26 cellular contexts compared by ENCODE assay signal in genomic region chr3:159881208-159881607, GRCh38. TPM values are rescaled to one million over a fixed set of nuclear protein-coding genes. Genes with fewer than 3 reads are reported as not detected.
DNase-seq lines count a peak whose midpoint lies in the region; ATAC-seq, FAIRE-seq and TF ChIP-seq lines count a peak whose summit lies in the region.
"Had no signal": no experiment of that assay in that cellular context is flagged by ENCODE, and none has a peak within 500 bp of the region (broad histone marks: within the 10 kb centered on the region; RNA-seq: fewer than 3 reads in every experiment).

No MANE protein-coding gene starts in this region.

- no peak for ATAC-seq in HepG2
- no peak for ATAC-seq in right lobe of liver
- peak; percentile 8 to 30 (median 15) for ATAC-seq in psoas muscle
- ATAC-seq: activated CD4-positive, CD25-positive, alpha-beta regulatory T cell treated with anti-CD3 and anti-CD28 coated beads, Interleukin-2, amount 50 U/mL, for 24 hours; stimulated activated naive CD8-positive, alpha-beta T cell treated with anti-CD3 and anti-CD28 coated beads, Interleukin-15, amount 100 ng/mL, for 72 hours had no signal

- no peak for TF ChIP-seq RAD21 in HepG2 (CRISPR knock-in tag; IDR thresholded peaks at IDR 0.05)

- H3K27me3 Mint-ChIP-seq in progenitor cell of endocrine pancreas = no peaks in the 10 kb centered on the region
- H3K27me3 Mint-ChIP-seq: dendritic cell treated with granulocyte-macrophage colony-stimulating factor and Interleukin-4, amounts not matched to agents 40 ng/mL and 50 ng/mL, for 4 days had no signal

- no peaks in the 10 kb centered on the region for H3K4me1 ChIP-seq in HepG2 (ENCODE audit: insufficient read depth, low read length)
- H3K4me1 ChIP-seq in right lobe of liver = no peaks in the 10 kb centered on the region
- peaks cover 78% of the 10 kb centered on the region for H3K4me1 ChIP-seq in psoas muscle

- H3K4me3 Mint-ChIP-seq in progenitor cell of endocrine pancreas (ENCODE audit: low read depth) = no peak overlapping the region
- H3K4me3 Mint-ChIP-seq: activated CD4-positive, alpha-beta memory T cell treated with anti-CD3 and anti-CD28 coated beads for 36 hours; activated naive CD8-positive, alpha-beta T cell treated with anti-CD3 and anti-CD28 coated beads, Interleukin-2, amount 10 ng/mL, durations not matched to agents 7 days and 5 days; dendritic cell treated with granulocyte-macrophage colony-stimulating factor and Interleukin-4, amounts not matched to agents 40 ng/mL and 50 ng/mL, for 4 days; neural progenitor cell; stimulated activated naive CD8-positive, alpha-beta T cell treated with anti-CD3 and anti-CD28 coated beads, Interleukin-15, amount 100 ng/mL, for 72 hours; T-helper 1 cell treated with Interleukin-12 subunit alpha and Interleukin-12 subunit beta and Interleukin-4 antibody, amounts not matched to agents 30 μg/mL and 1 μg/mL, for 36 hours had no signal

- TF ChIP-seq CTCF in HepG2 (CRISPR knock-in tag; IDR thresholded peaks at IDR 0.05) (no peak), right lobe of liver (IDR thresholded peaks at IDR 0.05) (no peak), psoas muscle (IDR thresholded peaks at IDR 0.05) (no peak), progenitor cell of endocrine pancreas (IDR thresholded peaks at IDR 0.05; ENCODE audit: unreplicated experiment) (no peak)

- no peak overlapping the region for H2AFZ ChIP-seq in HepG2 (ENCODE audit: low read length)
- H2AFZ ChIP-seq: neural progenitor cell had no signal

- in situ Hi-C loops in HepG2 (cut with HindIII; ENCODE audit: extremely low pct_ligation_motif_present, low pct_unique_long_range_greater_than_20kb) = loop anchor here (5.0 kb wide), 1 partner anchor 126 kb away; no protein-coding TSS in a partner anchor

- CTCF ChIA-PET in HepG2 (lab: Yijun Ruan, JAX; ENCODE audit: low intra/inter-chr PET ratio, low total read pairs) = no interaction called here

- H3K27me3 ChIP-seq in HepG2 (ENCODE audit: control insufficient read depth in 1 of 2, insufficient read depth in 2 of 2, low read length in 2 of 2) (no peaks in the 10 kb centered on the region), right lobe of liver (no peaks in the 10 kb centered on the region), psoas muscle (ENCODE audit: insufficient read depth in 3 of 3, low read length in 2 of 3) (no peaks in the 10 kb centered on the region)
- H3K27me3 ChIP-seq: ascending aorta, MG63, neural progenitor cell, tibial artery had no signal

- no peaks in the 10 kb centered on the region for H3K36me3 ChIP-seq in HepG2 (replicated peaks in 1 of 2; ENCODE audit: control insufficient read depth in 1 of 2, insufficient read depth in 2 of 2, low read length in 2 of 2)
- H3K36me3 ChIP-seq in right lobe of liver = no peaks in the 10 kb centered on the region
- H3K36me3 ChIP-seq in psoas muscle (ENCODE audit: insufficient read depth in 1 of 2, low read depth in 1 of 2) = peaks cover 0 to 29% of the 10 kb centered on the region in 2 donors
- H3K36me3 ChIP-seq: ascending aorta, neural progenitor cell, tibial artery had no signal

- no peak overlapping the region for H3K4me3 ChIP-seq in HepG2 (replicated peaks in 1 of 3; ENCODE audit: insufficient read depth in 1 of 3, low read depth in 2 of 3, low read length in 3 of 3)
- H3K4me3 ChIP-seq in right lobe of liver = no peak overlapping the region
- peak overlapping the region; percentile 45 for H3K4me3 ChIP-seq in psoas muscle
- H3K4me3 ChIP-seq: ascending aorta, MG63, neural progenitor cell, tibial artery had no signal

- no peaks in the 10 kb centered on the region for H3K36me3 Mint-ChIP-seq in progenitor cell of endocrine pancreas (ENCODE audit: insufficient read depth)
- H3K36me3 Mint-ChIP-seq: activated CD4-positive, alpha-beta memory T cell treated with anti-CD3 and anti-CD28 coated beads for 36 hours; activated naive CD8-positive, alpha-beta T cell treated with anti-CD3 and anti-CD28 coated beads, Interleukin-2, amount 10 ng/mL, durations not matched to agents 7 days and 5 days had no signal

- peaks cover 4% of the 10 kb centered on the region for H3K4me1 Mint-ChIP-seq in progenitor cell of endocrine pancreas (ENCODE audit: low read depth)
- H3K4me1 Mint-ChIP-seq: activated naive CD8-positive, alpha-beta T cell treated with anti-CD3 and anti-CD28 coated beads, Interleukin-2, amount 10 ng/mL, durations not matched to agents 7 days and 5 days; stimulated activated naive CD8-positive, alpha-beta T cell treated with anti-CD3 and anti-CD28 coated beads, Interleukin-15, amount 100 ng/mL, for 72 hours had no signal

- intact Hi-C loops in HepG2 (cut with micrococcal nuclease; ENCODE audit: unreplicated experiment) = loop anchor here (10.0 kb wide), 1 partner anchor 464 kb away; no protein-coding TSS in a partner anchor
- intact Hi-C loops in right lobe of liver (cut with DNase I) = loop anchor here in 1 of 2 donors (10.0 kb wide), 1 partner anchor 124 kb away; no protein-coding TSS in a partner anchor
- intact Hi-C loops in psoas muscle (cut with DNase I) = loop anchor here in 1 of 2 donors (2.0 to 5.0 kb wide), 2 partner anchors 26 to 54 kb away; no protein-coding TSS in a partner anchor

- WGBS in HepG2 (ENCODE audit: low lambda C conversion rate) = 35% methylated on average over 2 of the region's 2 CpGs
- WGBS in right lobe of liver (ENCODE audit: insufficient coverage, low coverage, low lambda C conversion rate, missing lambda C conversion rate) = 82% methylated on average over 2 of the region's 2 CpGs
- WGBS in psoas muscle, 3 donors = 64 to 77% (median 69%) methylated on average over 2 of the region's 2 CpGs

- H3K27ac Mint-ChIP-seq in progenitor cell of endocrine pancreas = no peak overlapping the region
- H3K27ac Mint-ChIP-seq: activated CD4-positive, alpha-beta memory T cell treated with anti-CD3 and anti-CD28 coated beads for 36 hours; activated naive CD8-positive, alpha-beta T cell treated with anti-CD3 and anti-CD28 coated beads, Interleukin-2, amount 10 ng/mL, durations not matched to agents 7 days and 5 days; dendritic cell treated with granulocyte-macrophage colony-stimulating factor and Interleukin-4, amounts not matched to agents 40 ng/mL and 50 ng/mL, for 4 days; neural progenitor cell; T-helper 1 cell treated with Interleukin-12 subunit alpha and Interleukin-12 subunit beta and Interleukin-4 antibody, amounts not matched to agents 30 μg/mL and 1 μg/mL, for 36 hours had no signal

- H3K27ac ChIP-seq in HepG2 (ENCODE audit: extremely low read length, insufficient read depth, low read length) (no peak overlapping the region), right lobe of liver (no peak overlapping the region), caudate nucleus (ENCODE audit: low read depth, low read length) (peak overlapping the region; percentile 84), psoas muscle (peak overlapping the region; percentile 91)
- H3K27ac ChIP-seq: neural progenitor cell had no signal

- no TSS peak for BruUV-seq in HepG2 (replicated peaks; lab: Mats Ljungman, UMichigan)

- no peaks in the 10 kb centered on the region for H3K9me3 Mint-ChIP-seq in progenitor cell of endocrine pancreas (ENCODE audit: low read depth)
- H3K9me3 Mint-ChIP-seq: activated CD4-positive, alpha-beta memory T cell treated with anti-CD3 and anti-CD28 coated beads for 36 hours; activated naive CD8-positive, alpha-beta T cell treated with anti-CD3 and anti-CD28 coated beads, Interleukin-2, amount 10 ng/mL, durations not matched to agents 7 days and 5 days; dendritic cell treated with granulocyte-macrophage colony-stimulating factor and Interleukin-4, amounts not matched to agents 40 ng/mL and 50 ng/mL, for 4 days; neural progenitor cell; stimulated activated naive CD8-positive, alpha-beta T cell treated with anti-CD3 and anti-CD28 coated beads, Interleukin-15, amount 100 ng/mL, for 72 hours; T-helper 1 cell treated with Interleukin-12 subunit alpha and Interleukin-12 subunit beta and Interleukin-4 antibody, amounts not matched to agents 30 μg/mL and 1 μg/mL, for 36 hours had no signal

- H3K9me3 ChIP-seq in HepG2 (ENCODE audit: low read length) = no peaks in the 10 kb centered on the region
- H3K9me3 ChIP-seq in right lobe of liver = no peaks in the 10 kb centered on the region
- H3K9me3 ChIP-seq in psoas muscle = no peaks in the 10 kb centered on the region
- H3K9me3 ChIP-seq: ascending aorta, MG63, tibial artery had no signal

- POLR2A ChIA-PET in HepG2 (lab: Yijun Ruan, JAX) = no interaction called here

- H3K79me2 ChIP-seq in HepG2 (ENCODE audit: insufficient read depth, low read length) = no peaks in the 10 kb centered on the region

- no peak overlapping the region for H3K4me2 ChIP-seq in HepG2 (ENCODE audit: low read depth, low read length)
- H3K4me2 ChIP-seq: neural progenitor cell had no signal

- DNase-seq in HepG2 (ENCODE audit: low spot score) = no peak
- DNase-seq in right lobe of liver = no peak
- no peak for DNase-seq in caudate nucleus (lab: John Stamatoyannopoulos, UW)
- no peak for DNase-seq in psoas muscle
- DNase-seq in activated effector memory CD4-positive, alpha-beta T cell treated with Interleukin-2 at 50 U/mL for 16 hours = no peak
- DNase-seq in progenitor cell of endocrine pancreas (ENCODE audit: low spot score, unreplicated experiment) = no peak
- DNase-seq in NCI-H774 (lab: John Stamatoyannopoulos, UW) = no peak
- DNase-seq: activated CD4-positive, alpha-beta memory T cell treated with anti-CD3 and anti-CD28 coated beads for 36 hours; activated naive CD8-positive, alpha-beta T cell treated with anti-CD3 and anti-CD28 coated beads, Interleukin-2, amount 10 ng/mL, durations not matched to agents 7 days and 5 days; central memory CD4-positive, alpha-beta T cell; kidney; NCI-H1417 treated with DMSO at 0.1 percent for 48 hours; NCI-H2081 treated with DMSO at 0.1 percent for 48 hours; NCI-H226; stimulated activated CD4-positive, alpha-beta T cell treated with anti-CD3 and anti-CD28 coated beads, Interleukin-1b, Interleukin-23, amount 100 ng/mL, for 48 hours; stimulated activated CD8-positive, alpha-beta memory T cell treated with anti-CD3 and anti-CD28 coated beads, Interleukin-4, amount 100 ng/mL, for 48 hours; stimulated activated naive CD8-positive, alpha-beta T cell treated with anti-CD3 and anti-CD28 coated beads, Interleukin-15, amount 100 ng/mL, for 72 hours; tibial artery had no signal

- H4K20me1 ChIP-seq in HepG2 (ENCODE audit: insufficient read depth, low read length) = no peaks in the 10 kb centered on the region

- TF ChIP-seq EP300 in HepG2 (IDR thresholded peaks at IDR 0.05; ENCODE audit: low read depth in 2 of 2, low read length in 2 of 2) (no peak), HepG2 (CRISPR knock-in tag; IDR thresholded peaks at IDR 0.05; ENCODE audit: borderline replicate concordance) (no peak)

- TF ChIP-seq POLR2A in HepG2 (IDR thresholded peaks at IDR 0.05; ENCODE audit: insufficient read depth in 1 of 2, low read depth in 2 of 2, low read length in 2 of 2) (no peak), right lobe of liver (IDR thresholded peaks at IDR 0.05) (no peak)

- no peak for FAIRE-seq in HepG2 (lab: Jason Lieb, UNC)
- FAIRE-seq: G401.6, H1, kidney had no signal

- H3K9ac ChIP-seq in HepG2 (ENCODE audit: insufficient read depth, low read depth, low read length) = no peak overlapping the region
- H3K9ac ChIP-seq: neural progenitor cell had no signal

RNA-seq across cellular contexts. Expression of gene SCHIP1, which starts 41.5 kb away (rescaled TPM):
- 0.07 TPM in 1 of 2 replicates, not detected in the other for total RNA-seq in HepG2 (2016; rRNA removed; fragmentation: Illumina TruSeq; extraction: Trizol)
- 0.09 TPM in 1 of 2 replicates, not detected in the other for total RNA-seq in HepG2 (2016; cell fraction: cytosol; rRNA removed; fragmentation: Illumina TruSeq; extraction: Trizol; ENCODE audit: low read depth)
- 0.13 TPM in 1 of 2 replicates, not detected in the other for total RNA-seq in HepG2 (2016; cell fraction: insoluble cytoplasmic fraction; rRNA removed; fragmentation: Illumina TruSeq; extraction: Trizol)
- total RNA-seq in HepG2 (2016; cell fraction: membrane; rRNA removed; fragmentation: Illumina TruSeq; extraction: Trizol) = 0.03 TPM in 1 of 2 replicates, not detected in the other
- 0.12 and 2.0 TPM in 2 replicates for total RNA-seq in HepG2 (2016; cell fraction: nucleus; rRNA removed; fragmentation: Illumina TruSeq; extraction: Trizol)
- not detected in 2 replicates for polyA plus RNA-seq in HepG2 (2011; rRNA removed)
- not detected in 2 replicates for polyA plus RNA-seq in HepG2 (2011; cell fraction: cytosol; rRNA removed)
- polyA plus RNA-seq in HepG2 (2011; cell fraction: nucleus; rRNA removed) = 0.08 and 0.28 TPM in 2 replicates
- not detected in 2 replicates for polyA plus RNA-seq in HepG2 (2012)
- polyA plus RNA-seq in HepG2 (2016; cell fraction: cytosol; fragmentation: Illumina TruSeq; extraction: Trizol; ENCODE audit: low read depth) = not detected in 2 replicates
- polyA plus RNA-seq in HepG2 (2016; cell fraction: insoluble cytoplasmic fraction; fragmentation: Illumina TruSeq; extraction: Trizol; ENCODE audit: low read depth) = 0.19 TPM in 1 of 2 replicates, not detected in the other
- polyA plus RNA-seq in HepG2 (2016; cell fraction: membrane; fragmentation: Illumina TruSeq; extraction: Trizol; ENCODE audit: low read depth) = not detected in 2 replicates
- polyA plus RNA-seq in HepG2 (2016; cell fraction: nucleus; fragmentation: Illumina TruSeq; extraction: Trizol; ENCODE audit: insufficient read depth, low read depth) = 0.18 and 0.56 TPM in 2 replicates
- polyA minus RNA-seq in HepG2 (2011; rRNA and poly(A)+ RNA removed; ENCODE audit: low replicate concordance) = 5.2 TPM in 1 of 2 replicates, not detected in the other
- not detected in 2 replicates for polyA minus RNA-seq in HepG2 (2011; cell fraction: cytosol; rRNA and poly(A)+ RNA removed)
- 0.13 and 0.25 TPM in 2 replicates for polyA minus RNA-seq in HepG2 (2011; cell fraction: nucleus; rRNA and poly(A)+ RNA removed)
- total RNA-seq in right lobe of liver = 1 to 10 TPM in 5 of 6 experiments, under 1 TPM in 1; 0.74 to 2.8 (median 1.9) TPM
- total RNA-seq in psoas muscle = 100 to 1,000 TPM in 2 of 4 donors, 10 to 100 TPM in 2; 49.1 to 206 (median 90.3) TPM
- 100 to 1,000 TPM in 1 of 3 donors, 10 to 100 TPM in 2; 27.1 to 129 (median 68.6) TPM for polyA plus RNA-seq in psoas muscle
- 0.79 and 3.9 TPM in 2 replicates for total RNA-seq in progenitor cell of endocrine pancreas
- total RNA-seq: activated naive CD8-positive, alpha-beta T cell treated with anti-CD3 and anti-CD28 coated beads, Interleukin-2, amount 10 ng/mL, durations not matched to agents 7 days and 5 days had no signal

Comparison
In these comparisons a context has a peak if more than half of its experiments do, and no peak if none do; other contexts are left out.
1. ATAC-seq: peak in psoas muscle (4 of 4); none in HepG2 (single experiment) and right lobe of liver (0 of 4).
2. H3K27ac ChIP-seq: peak in caudate nucleus (single experiment) and psoas muscle (single experiment); none in HepG2 (single experiment) and right lobe of liver (0 of 3).
3. RNA of gene SCHIP1, which starts 41.5 kb away (total RNA-seq): 49.1 to 206 TPM in psoas muscle; 0.74 to 2.8 TPM in right lobe of liver, 0.79 to 3.9 TPM in progenitor cell of endocrine pancreas and 0.03 to 2.0 TPM in HepG2; every median in the first group is over 10 times any median in the second.